ENCODE assay signal across 1 cellular context in genomic region chr20:20687319-20687718, GRCh38.
TF ChIP-seq lines count a peak whose summit lies in the region.

No MANE protein-coding gene starts in this region.

TF ChIP-seq in neural cell, 6 proteins besides CTCF, POLR2A, EP300 and RAD21 (continued from another document):
- no peak for TF ChIP-seq REST (IDR thresholded peaks at IDR 0.05; ENCODE audit: borderline replicate concordance)
